Comparison of ENCODE assay signal across 8 cellular contexts in genomic region chr7:45921699-45922519, GRCh38. TPM values are rescaled to one million over a fixed set of nuclear protein-coding genes. Genes with fewer than 3 reads are reported as not detected.
DNase-seq lines count a peak whose midpoint lies in the region; ATAC-seq, FAIRE-seq and TF ChIP-seq lines count a peak whose summit lies in the region.

No MANE protein-coding gene starts in this region.

- WGBS in A549 (ENCODE audit: missing lambda C conversion rate): 32% methylated on average over 36 of the region's 36 CpGs
- 2 to 4% methylated on average over 36 of the region's 36 CpGs for WGBS in testis, 2 donors

- DNase-seq in A549 (ENCODE audit: low read depth in 1 of 2, low spot score in 1 of 2) (peak; percentile 64 to 85), chondrocyte (ENCODE audit: low spot score) (no peak), left lobe of liver (ENCODE audit: low spot score) (peak; percentile 57), testis (peak; percentile 80)
- DNase-seq in effector CD4-positive, alpha-beta T cell: no peak

- TF ChIP-seq CTCF in A549 (IDR thresholded peaks at IDR 0.05): peak; percentile 99
- TF ChIP-seq CTCF in OCI-LY1 (IDR thresholded peaks at IDR 0.05; ENCODE audit: low read length): peak; percentile 56
- peak; percentile 98 for TF ChIP-seq CTCF in chondrocyte (IDR thresholded peaks at IDR 0.05)
- TF ChIP-seq CTCF in testis (IDR thresholded peaks at IDR 0.05): peak; percentile 81 to 91 (median 89)

- peak overlapping the region; percentile 68 for H3K4me3 Mint-ChIP-seq in chondrocyte (ENCODE audit: unreplicated experiment)

- H3K9me3 Mint-ChIP-seq in chondrocyte (ENCODE audit: low read depth): no peaks in the 10 kb centered on the region

- H3K27ac Mint-ChIP-seq in chondrocyte (ENCODE audit: unreplicated experiment): peak overlapping the region; percentile 97

- H3K27ac ChIP-seq in A549 (peak overlapping the region; percentile 78 to 92), OCI-LY1 (ENCODE audit: low read depth, low read length, poor library complexity, severe bottlenecking) (no peak overlapping the region), testis (peak overlapping the region in 1 of 2 donors; percentile 8)

- TF ChIP-seq EP300 in A549 (IDR thresholded peaks at IDR 0.05): no peak

- intact Hi-C loops in testis (cut with DNase I; ENCODE audit: low total_unique reads): loop anchor here (5.0 to 10.0 kb wide), 2 partner anchors 433 to 1165 kb away; no protein-coding TSS in a partner anchor

- H3K4me2 ChIP-seq in A549: peak overlapping the region; percentile 72
- no peak overlapping the region for H3K4me2 ChIP-seq in OCI-LY1 (ENCODE audit: low read length)

- peaks cover 87% of the 10 kb centered on the region for H3K4me1 Mint-ChIP-seq in chondrocyte (ENCODE audit: low read depth)

- H4K20me1 ChIP-seq in OCI-LY1 (ENCODE audit: insufficient read depth, low read length): no peaks in the 10 kb centered on the region

- no peaks in the 10 kb centered on the region for H3K9me2 ChIP-seq in OCI-LY1 (ENCODE audit: low read depth, low read length)

- peak; percentile 22 to 58 for ATAC-seq in A549
- peak; percentile 40 for ATAC-seq in left lobe of liver
- no peak for ATAC-seq in HG03565 (IDR thresholded peaks at IDR 0.05; ENCODE audit: unreplicated experiment)

- FAIRE-seq in A549 (lab: Jason Lieb, UNC) (no peak), G401.6 (lab: Jason Lieb, UNC) (peak; percentile 91)

- CTCF ChIA-PET in A549 (lab: Yijun Ruan, JAX): interaction anchor here (0.6 to 11.7 kb wide), 127 partner anchors 9 to 1344 kb away, joined by 3 to 285 read pairs (median 5); partner anchors contain the start of gene IGFBP1

- peaks cover 58% of the 10 kb centered on the region for H3K4me1 ChIP-seq in A549
- no peaks in the 10 kb centered on the region for H3K4me1 ChIP-seq in OCI-LY1 (ENCODE audit: insufficient read depth, low read length, severe bottlenecking)
- peaks cover 5% of the 10 kb centered on the region for H3K4me1 ChIP-seq in testis

- no peaks in the 10 kb centered on the region for H3K9me3 ChIP-seq in A549
- H3K9me3 ChIP-seq in OCI-LY1 (ENCODE audit: low read length): no peaks in the 10 kb centered on the region
- no peaks in the 10 kb centered on the region for H3K9me3 ChIP-seq in testis

- no peak overlapping the region for H3K9ac ChIP-seq in OCI-LY1 (ENCODE audit: low read length)

- H3K4me3 ChIP-seq in A549: peak overlapping the region; percentile 66
- no peak overlapping the region for H3K4me3 ChIP-seq in OCI-LY1 (ENCODE audit: low read depth, low read length, poor library complexity, severe bottlenecking)
- H3K4me3 ChIP-seq in testis: peak overlapping the region in 1 of 2 donors; percentile 59

- TF ChIP-seq POLR2A in A549 (IDR thresholded peaks at IDR 0.05; ENCODE audit: low read length) (no peak), testis (IDR thresholded peaks at IDR 0.05) (no peak)

- POLR2A ChIA-PET in A549 (lab: Yijun Ruan, JAX): interaction anchor here (1.2 to 2.0 kb wide), 4 partner anchors 31 to 831 kb away, joined by 3 to 9 read pairs (median 6); partner anchors contain the start of gene IGFBP1

- H3F3A ChIP-seq in OCI-LY1 (ENCODE audit: insufficient read depth, low read length): no peaks in the 10 kb centered on the region

- no peaks in the 10 kb centered on the region for H3K27me3 Mint-ChIP-seq in chondrocyte (ENCODE audit: low read depth)

- peaks cover 7% of the 10 kb centered on the region for H3K36me3 Mint-ChIP-seq in chondrocyte (ENCODE audit: low read depth)

- H3K27me3 ChIP-seq in OCI-LY1 (ENCODE audit: insufficient read depth, low read length) (no peaks in the 10 kb centered on the region), testis (no peaks in the 10 kb centered on the region)

- TF ChIP-seq RAD21 in A549 (conservative IDR thresholded peaks at IDR 0.05 in 1 of 2, IDR thresholded peaks at IDR 0.05 in 1 of 2): peak; percentile 99 to 100

- H3K36me3 ChIP-seq in OCI-LY1 (ENCODE audit: insufficient read depth, low read length) (no peaks in the 10 kb centered on the region), testis (ENCODE audit: low read depth, missing control alignments) (no peaks in the 10 kb centered on the region)

- no peaks in the 10 kb centered on the region for H3K79me2 ChIP-seq in OCI-LY1 (ENCODE audit: insufficient read depth, low read length)

- H2AFZ ChIP-seq in OCI-LY1 (ENCODE audit: low read length): no peak overlapping the region

TF ChIP-seq in A549, 52 proteins besides CTCF, POLR2A, EP300 and RAD21:
- peak; percentile 99 for TF ChIP-seq SMC3 (IDR thresholded peaks at IDR 0.05)
- TF ChIP-seq, protein P1, sequence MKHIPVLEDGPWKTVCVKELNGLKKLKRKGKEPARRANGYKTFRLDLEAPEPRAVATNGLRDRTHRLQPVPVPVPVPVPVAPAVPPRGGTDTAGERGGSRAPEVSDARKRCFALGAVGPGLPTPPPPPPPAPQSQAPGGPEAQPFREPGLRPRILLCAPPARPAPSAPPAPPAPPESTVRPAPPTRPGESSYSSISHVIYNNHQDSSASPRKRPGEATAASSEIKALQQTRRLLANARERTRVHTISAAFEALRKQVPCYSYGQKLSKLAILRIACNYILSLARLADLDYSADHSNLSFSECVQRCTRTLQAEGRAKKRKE (CRISPR knock-in tag; IDR thresholded peaks at IDR 0.05; ENCODE audit: low read depth): no peak
- TF ChIP-seq CEBPB (IDR thresholded peaks at IDR 0.05): peak in 1 of 2 experiments; percentile 47; a peak in 1 of 4 replicates
- TF ChIP-seq GATA3 (IDR thresholded peaks at IDR 0.05; ENCODE audit: borderline replicate concordance): peak; percentile 89
- no peak for TF ChIP-seq FOSL2 (IDR thresholded peaks at IDR 0.05)
- TF ChIP-seq FOSL2 (CRISPR knock-in tag; IDR thresholded peaks at IDR 0.05): no peak
- TF ChIP-seq HDAC2 (IDR thresholded peaks at IDR 0.05): peak; percentile 63; the same call in 1 of the 2 replicates
- peak; percentile 65 for TF ChIP-seq MAX (IDR thresholded peaks at IDR 0.05)
- TF ChIP-seq ZSCAN20 (CRISPR knock-in tag; IDR thresholded peaks at IDR 0.05): no peak
- no peak for TF ChIP-seq NR3C1 (IDR thresholded peaks at IDR 0.05)
- TF ChIP-seq KDM5A (IDR thresholded peaks at IDR 0.05): no peak
- no peak for TF ChIP-seq RARB (CRISPR knock-in tag; IDR thresholded peaks at IDR 0.05)

RNA-seq across cellular contexts. Expression of gene IGFBP3, which starts 0.8 kb away (rescaled TPM):
- polyA plus RNA-seq in A549 (2011; rRNA removed): 291 and 316 TPM in 2 replicates
- 154 and 218 TPM in 2 replicates for polyA plus RNA-seq in A549 (2012; cell fraction: cytosol; rRNA removed)
- 290 and 454 TPM in 2 replicates for polyA plus RNA-seq in A549 (2012; cell fraction: nucleus; rRNA removed)
- polyA plus RNA-seq in A549 (2017; fragmentation: RNase III; extraction: RNeasy Plus Mini Kit Qiagen cat#74134 plus additional on column Dnase treatment): 153 to 187 TPM (median 159 TPM) in 3 replicates
- polyA minus RNA-seq in A549 (2011; rRNA and poly(A)+ RNA removed): 147 and 182 TPM in 2 replicates
- 1,747 to 1,749 TPM (median 1,748 TPM) in 3 replicates for total RNA-seq in chondrocyte
- 140 TPM for total RNA-seq in left lobe of liver
- total RNA-seq in testis: 10 to 100 TPM; 20.4 to 79.8 TPM
- polyA plus RNA-seq in testis (ENCODE audit: insufficient read depth, low read depth, low replicate concordance): 33.1 TPM

RNA-seq across cellular contexts. Expression of gene IGFBP1, which starts 33.6 kb away (rescaled TPM):
- polyA plus RNA-seq in A549 (2011; rRNA removed): 8.4 and 16.9 TPM in 2 replicates
- polyA plus RNA-seq in A549 (2012; cell fraction: cytosol; rRNA removed): 3.7 and 5.8 TPM in 2 replicates
- 12.8 and 23.6 TPM in 2 replicates for polyA plus RNA-seq in A549 (2012; cell fraction: nucleus; rRNA removed)
- polyA plus RNA-seq in A549 (2017; fragmentation: RNase III; extraction: RNeasy Plus Mini Kit Qiagen cat#74134 plus additional on column Dnase treatment): 2.7 to 4.4 TPM (median 4.2 TPM) in 3 replicates
- polyA minus RNA-seq in A549 (2011; rRNA and poly(A)+ RNA removed): 1.7 and 2.1 TPM in 2 replicates
- total RNA-seq in chondrocyte: 0.30 to 1.7 TPM (median 0.62 TPM) in 3 replicates
- total RNA-seq in left lobe of liver: 13.7 TPM
- total RNA-seq in testis: under 1 TPM in 1 of 2 donors, not detected in 1; 0.50 TPM
- 0.33 TPM for polyA plus RNA-seq in testis (ENCODE audit: insufficient read depth, low read depth, low replicate concordance)

RNA-seq across cellular contexts. Expression of gene CCDC201, which starts 49.0 kb away (rescaled TPM):
- polyA plus RNA-seq in A549 (2011; rRNA removed): 0.03 TPM in 1 of 2 replicates, not detected in the other
- polyA plus RNA-seq in A549 (2012; cell fraction: cytosol; rRNA removed): not detected in 2 replicates
- not detected in 2 replicates for polyA plus RNA-seq in A549 (2012; cell fraction: nucleus; rRNA removed)
- not detected in 3 replicates for polyA plus RNA-seq in A549 (2017; fragmentation: RNase III; extraction: RNeasy Plus Mini Kit Qiagen cat#74134 plus additional on column Dnase treatment)
- not detected in 2 replicates for polyA minus RNA-seq in A549 (2011; rRNA and poly(A)+ RNA removed)
- total RNA-seq in chondrocyte: not detected in 3 replicates
- total RNA-seq in left lobe of liver: not detected
- under 1 TPM in 1 of 2 donors, not detected in 1; 0.12 TPM for total RNA-seq in testis
- polyA plus RNA-seq in testis (ENCODE audit: insufficient read depth, low read depth, low replicate concordance): not detected

Comparison
In these comparisons a context has a peak if more than half of its experiments do, and no peak if none do; other contexts are left out.
1. DNase-seq: peak in A549 (2 of 2), left lobe of liver (single experiment) and testis (single experiment); none in chondrocyte (single experiment) and effector CD4-positive, alpha-beta T cell (single experiment).
2. RNA of gene IGFBP3, which starts 0.8 kb away (total RNA-seq): 1,747 to 1,749 TPM in chondrocyte; 140 TPM in left lobe of liver (single experiment) and 20.4 to 79.8 TPM in testis; every median in the first group is over 10 times any median in the second.
3. Peak in every context shown above with its lines, with median percentiles within 50 percentile points of each other: CTCF ChIP-seq.